14 cellular contexts compared by ENCODE assay signal in the genomic region with DNA sequence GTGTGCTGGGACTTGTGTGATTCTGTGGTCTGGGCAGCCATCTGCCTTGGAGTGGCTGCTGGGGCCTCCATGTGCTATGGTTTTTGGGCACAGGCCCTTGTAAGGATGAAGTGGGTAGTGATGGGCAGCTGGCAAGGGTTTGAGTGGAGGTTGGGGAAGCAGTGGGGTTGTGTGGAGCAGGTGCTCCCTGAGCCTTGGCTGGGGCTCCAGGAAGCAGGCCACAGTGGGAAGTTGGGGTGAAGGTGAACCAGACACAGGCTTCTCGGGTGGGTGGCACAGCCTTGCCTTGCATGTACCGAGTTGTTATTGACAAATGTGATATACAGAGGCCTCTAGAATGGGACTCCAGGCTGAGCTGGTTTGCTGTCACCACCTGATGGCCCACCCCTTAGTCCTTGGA.
DNase-seq lines count a peak whose midpoint lies in the region; ATAC-seq and TF ChIP-seq lines count a peak whose summit lies in the region.
"Had no signal": no experiment of that assay in that cellular context is flagged by ENCODE, and none has a peak within 500 bp of the region (broad histone marks: within the 10 kb centered on the region; RNA-seq: fewer than 3 reads in every experiment).

No MANE protein-coding gene starts in this region.

- H3K36me3 ChIP-seq in esophagus muscularis mucosa (no peaks in the 10 kb centered on the region), ovary (no peaks in the 10 kb centered on the region)

- no peak for ATAC-seq in Right ventricle myocardium superior (ENCODE audit: poor library complexity)
- ATAC-seq: CD8-positive, alpha-beta T cell; HCT116 had no signal

- H3K27me3 ChIP-seq in esophagus muscularis mucosa (no peaks in the 10 kb centered on the region), ovary (no peaks in the 10 kb centered on the region)

- intact Hi-C loops in cardiac septum (cut with DNase I) (no loop called here), Right ventricle myocardium superior (cut with DNase I) (no loop called here), esophagus muscularis mucosa (cut with DNase I) (no loop called here), ovary (cut with DNase I) (no loop called here)

- WGBS in esophagus muscularis mucosa = 91% methylated on average over 2 of the region's 2 CpGs
- 86 to 90% (median 89%) methylated on average over 2 of the region's 2 CpGs for WGBS in ovary, 3 donors

- no peaks in the 10 kb centered on the region for H3K9me3 ChIP-seq in esophagus muscularis mucosa
- H3K9me3 ChIP-seq in ovary = no peaks in the 10 kb centered on the region

- TF ChIP-seq POLR2A in esophagus muscularis mucosa (IDR thresholded peaks at IDR 0.05; ENCODE audit: low read depth) (no peak), ovary (IDR thresholded peaks at IDR 0.05) (no peak)

- no peak for TF ChIP-seq CTCF in esophagus muscularis mucosa (IDR thresholded peaks at IDR 0.05)
- TF ChIP-seq CTCF in ovary (IDR thresholded peaks at IDR 0.05) = no peak

- TF ChIP-seq EP300 in esophagus muscularis mucosa (IDR thresholded peaks at IDR 0.05) = no peak
- TF ChIP-seq EP300 in ovary (IDR thresholded peaks at IDR 0.05) = no peak

- H3K27ac ChIP-seq in esophagus muscularis mucosa (replicated peaks in 1 of 4) = no peak overlapping the region
- H3K27ac ChIP-seq in ovary = no peak overlapping the region
- H3K27ac ChIP-seq: HL-60 had no signal

- H3K4me1 ChIP-seq in esophagus muscularis mucosa = no peaks in the 10 kb centered on the region
- H3K4me1 ChIP-seq in ovary (ENCODE audit: insufficient read depth) = no peaks in the 10 kb centered on the region

- DNase-seq in cardiac septum (ENCODE audit: low spot score) (peak; percentile 39), Right ventricle myocardium superior (no peak), esophagus muscularis mucosa (ENCODE audit: extremely low spot score) (peak; percentile 50), myocyte (ENCODE audit: low read depth) (peak; percentile 6), HuH-7.5 (ENCODE audit: low spot score) (no peak), ovary (no peak), foreskin melanocyte (no peak)
- DNase-seq: CD8-positive, alpha-beta T cell; COR-L47; DND-41; GDM1; IMR-90 had no signal

- H3K4me3 ChIP-seq in esophagus muscularis mucosa (no peak overlapping the region), ovary (no peak overlapping the region)

Comparison
In these comparisons a context has a peak if more than half of its experiments do, and no peak if none do; other contexts are left out.
1. DNase-seq: peak in cardiac septum (single experiment), esophagus muscularis mucosa (single experiment) and myocyte (single experiment); none in Right ventricle myocardium superior (single experiment), HuH-7.5 (single experiment), ovary (0 of 5) and foreskin melanocyte (single experiment).